Comparison of ENCODE assay signal across 1 cellular context in genomic region chr21:38733973-38734546, GRCh38.
TF ChIP-seq lines count a peak whose summit lies in the region.

No MANE protein-coding gene starts in this region.

TF ChIP-seq in HepG2, 621 proteins besides CTCF, POLR2A, EP300 and RAD21 (continued from another document and continues in another):
- TF ChIP-seq ZNF142 (CRISPR knock-in tag; IDR thresholded peaks at IDR 0.05) (no peak), ZFP82 (CRISPR knock-in tag; IDR thresholded peaks at IDR 0.05; ENCODE audit: borderline replicate concordance) (no peak), NFYC (CRISPR knock-in tag; IDR thresholded peaks at IDR 0.05) (no peak), ZFP90 (CRISPR knock-in tag; IDR thresholded peaks at IDR 0.05; ENCODE audit: borderline replicate concordance) (no peak), ZNF264 (CRISPR knock-in tag; IDR thresholded peaks at IDR 0.05) (no peak), ZNF672 (CRISPR knock-in tag; IDR thresholded peaks at IDR 0.05) (no peak), ZBTB8A (CRISPR knock-in tag; IDR thresholded peaks at IDR 0.05; ENCODE audit: borderline replicate concordance, low read depth) (no peak), ZZZ3 (CRISPR knock-in tag; IDR thresholded peaks at IDR 0.05; ENCODE audit: borderline replicate concordance) (no peak), SP140L (CRISPR knock-in tag; IDR thresholded peaks at IDR 0.05; ENCODE audit: borderline replicate concordance) (no peak), CREBL2 (CRISPR knock-in tag; IDR thresholded peaks at IDR 0.05; ENCODE audit: borderline replicate concordance) (no peak), ZC3H13 (CRISPR knock-in tag; IDR thresholded peaks at IDR 0.05) (no peak), REL (CRISPR knock-in tag; conservative IDR thresholded peaks at IDR 0.05) (no peak), ARHGAP35 (CRISPR knock-in tag; IDR thresholded peaks at IDR 0.05; ENCODE audit: borderline replicate concordance) (no peak), RBM22 (optimal IDR thresholded peaks at IDR 0.05; ENCODE audit: low read length) (no peak), RBFOX2 (IDR thresholded peaks at IDR 0.05; ENCODE audit: low read depth, low read length) (no peak), ZBTB37 (CRISPR knock-in tag; IDR thresholded peaks at IDR 0.05) (no peak), CENPBD1 (CRISPR knock-in tag; IDR thresholded peaks at IDR 0.05; ENCODE audit: borderline replicate concordance, low read depth) (no peak), MLXIP (CRISPR knock-in tag; IDR thresholded peaks at IDR 0.05; ENCODE audit: borderline replicate concordance) (no peak), ZNF737 (CRISPR knock-in tag; IDR thresholded peaks at IDR 0.05; ENCODE audit: borderline replicate concordance) (no peak), IRF1 (CRISPR knock-in tag; IDR thresholded peaks at IDR 0.05; ENCODE audit: low read depth) (no peak), SNRNP70 (IDR thresholded peaks at IDR 0.05; ENCODE audit: low read depth, low read length) (no peak), ZNF746 (CRISPR knock-in tag; IDR thresholded peaks at IDR 0.05) (no peak; the same call in 1 of the 2 replicates), ARNT2 (CRISPR knock-in tag; IDR thresholded peaks at IDR 0.05; ENCODE audit: low read depth) (no peak), ZNF280B (CRISPR knock-in tag; IDR thresholded peaks at IDR 0.05; ENCODE audit: borderline replicate concordance) (0 out of 2 replicates have a peak, but pooled peaks have one; percentile 24), ZFX (CRISPR knock-in tag; IDR thresholded peaks at IDR 0.05; ENCODE audit: low read depth) (peak; percentile 30; the same call in 1 of the 2 replicates), CBFB (CRISPR knock-in tag; IDR thresholded peaks at IDR 0.05) (no peak), MTA1 (CRISPR knock-in tag; IDR thresholded peaks at IDR 0.05; ENCODE audit: borderline replicate concordance) (no peak), PRDM10 (CRISPR knock-in tag; IDR thresholded peaks at IDR 0.05; ENCODE audit: low read depth) (no peak), PAX8 (CRISPR knock-in tag; IDR thresholded peaks at IDR 0.05; ENCODE audit: borderline replicate concordance) (no peak), TAF1 (CRISPR knock-in tag; IDR thresholded peaks at IDR 0.05) (no peak), GPN1 (CRISPR knock-in tag; IDR thresholded peaks at IDR 0.05; ENCODE audit: borderline replicate concordance) (no peak), MBD4 (IDR thresholded peaks at IDR 0.05; ENCODE audit: borderline replicate concordance, low read length) (no peak), ZFAT (CRISPR knock-in tag; conservative IDR thresholded peaks at IDR 0.05) (no peak), PAXIP1 (CRISPR knock-in tag; conservative IDR thresholded peaks at IDR 0.05) (0 out of 2 replicates have a peak, but pooled peaks have one; percentile 32), ZNF451 (CRISPR knock-in tag; IDR thresholded peaks at IDR 0.05) (no peak), ZNF75D (CRISPR knock-in tag; IDR thresholded peaks at IDR 0.05; ENCODE audit: borderline replicate concordance) (no peak), DRAP1 (CRISPR knock-in tag; IDR thresholded peaks at IDR 0.05) (no peak)
